Comparison of ENCODE assay signal across 18 cellular contexts in genomic region chr7:157429680-157430224, GRCh38.
"Had no signal": no experiment of that assay in that cellular context is flagged by ENCODE, and none has a peak within 500 bp of the region (broad histone marks: within the 10 kb centered on the region; RNA-seq: fewer than 3 reads in every experiment).

No MANE protein-coding gene starts in this region.

- DNase-seq: activated CD8-positive, alpha-beta memory T cell treated with anti-CD3 and anti-CD28 coated beads, Interleukin-2, amount 50 U/mL, for 48 hours; activated naive CD4-positive, alpha-beta T cell treated with Interleukin-2 at 50 U/mL for 16 hours; activated T-cell treated with anti-CD3 and anti-CD28 coated beads, Interleukin-2, amount 50 U/mL, for 4 hours; anterior cingulate cortex; caudate nucleus; mucosa of descending colon; retina; stimulated activated naive CD4-positive, alpha-beta T cell treated with Interleukin-2 at 50 U/mL for 16 hours; T-helper 17 cell; T1000; testis; transverse colon had no signal

- H3K9me3 Mint-ChIP-seq: activated T-cell treated with anti-CD3 and anti-CD28 coated beads, Interleukin-2, amount 50 U/mL, for 4 hours; activated T-helper 2 cell treated with anti-CD3 and anti-CD28 coated beads, Interferon-gamma antibody, Interleukin-2, Interleukin-4, amounts not matched to agents 10 μg/mL and 5 μg/mL and 100 μg/mL, durations not matched to agents 14 hours and 24 hours and 36 hours; nephron had no signal

- H3K36me3 Mint-ChIP-seq: activated naive CD8-positive, alpha-beta T cell; brain had no signal

- H3K27ac Mint-ChIP-seq: activated naive CD8-positive, alpha-beta T cell; activated T-helper 2 cell treated with anti-CD3 and anti-CD28 coated beads, Interferon-gamma antibody, Interleukin-2, Interleukin-4, amounts not matched to agents 10 μg/mL and 5 μg/mL and 100 μg/mL, durations not matched to agents 14 hours and 24 hours and 36 hours; nephron; T-helper 17 cell had no signal

- ATAC-seq: activated T-cell treated with anti-CD3 and anti-CD28 coated beads, Interleukin-2, amount 50 U/mL, for 4 hours; left lung; mucosa of descending colon; SK-N-SH treated with all-trans-retinoic acid at 6 μM for 48 hours; T-helper 17 cell had no signal

- H3K27me3 Mint-ChIP-seq: activated naive CD8-positive, alpha-beta T cell; T-helper 17 cell had no signal

- H3K4me3 Mint-ChIP-seq: activated naive CD8-positive, alpha-beta T cell; activated T-cell treated with anti-CD3 and anti-CD28 coated beads, Interleukin-2, amount 50 U/mL, for 4 hours; brain; nephron; T-helper 17 cell had no signal
